8 cellular contexts compared by ENCODE assay signal in the genomic region with DNA sequence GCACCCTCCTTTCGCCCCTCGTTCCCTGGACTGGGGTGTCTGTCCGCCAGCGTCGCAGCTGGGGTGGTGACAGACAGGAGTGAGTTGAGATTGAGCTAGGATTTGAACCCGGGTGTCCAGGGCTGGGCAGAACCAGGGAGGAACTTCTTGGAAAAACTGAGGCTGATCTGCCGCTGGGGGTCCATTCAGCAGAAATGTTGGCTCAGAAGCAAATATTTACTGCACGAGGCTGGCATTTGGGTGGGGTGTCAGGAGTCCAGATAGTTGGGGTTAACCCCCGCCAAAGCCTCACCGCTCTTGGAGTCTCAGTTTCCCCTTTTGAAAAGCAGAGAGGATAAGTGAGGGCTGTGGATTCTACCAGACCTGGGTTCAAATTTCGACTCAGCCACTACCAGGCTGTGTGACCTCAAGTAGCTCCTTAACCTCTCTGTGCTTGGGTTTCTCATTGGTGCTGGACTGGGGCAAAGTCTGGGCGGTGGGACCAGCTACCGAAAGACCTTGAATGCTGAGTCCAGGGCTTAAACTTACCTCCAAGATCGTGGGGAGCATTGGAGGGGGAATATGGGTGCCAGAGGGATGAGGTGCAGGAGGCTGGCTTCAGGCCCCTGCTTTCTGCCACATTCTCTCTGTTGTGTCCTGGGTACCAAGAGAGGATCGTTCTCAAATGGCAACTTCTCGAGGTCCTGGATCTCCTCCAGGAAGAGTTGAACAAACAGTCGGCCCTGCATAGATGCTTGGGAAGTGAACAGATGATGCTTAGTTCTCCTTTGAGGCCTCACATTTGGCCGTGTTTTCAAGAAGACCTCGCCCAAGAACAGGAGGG. TPM values are rescaled to one million over a fixed set of nuclear protein-coding genes. Genes with fewer than 3 reads are reported as not detected.
DNase-seq lines count a peak whose midpoint lies in the region; ATAC-seq and TF ChIP-seq lines count a peak whose summit lies in the region.

No MANE protein-coding gene starts in this region.

- peak overlapping the region; percentile 72 for H3K4me3 ChIP-seq in BLaER1
- H3K4me3 ChIP-seq in MG63: peak overlapping the region; percentile 73
- peak overlapping the region; percentile 38 to 80 (median 66) for H3K4me3 ChIP-seq in dorsolateral prefrontal cortex

- H3K9ac ChIP-seq in BLaER1: peak overlapping the region; percentile 83

- H3K27me3 Mint-ChIP-seq in natural killer cell treated with Interleukin-12 subunit alpha and Interleukin-12 subunit beta and Interleukin-15 and Interleukin-18, amount 100 ng/mL, for 72 hours: no peaks in the 10 kb centered on the region

- H4K20me1 ChIP-seq in BLaER1: peaks cover 74% of the 10 kb centered on the region

- H3K27ac ChIP-seq in BLaER1: peak overlapping the region; percentile 64; the same call in 1 of the 2 replicates
- peak overlapping the region in 56 of 59 donors; percentile 28 to 90 (median 77) for H3K27ac ChIP-seq in dorsolateral prefrontal cortex

- TF ChIP-seq CTCF in dorsolateral prefrontal cortex (IDR thresholded peaks at IDR 0.05 in 54 of 56, conservative IDR thresholded peaks at IDR 0.05 in 2 of 56; ENCODE audit: low read depth in 1 of 56, partially characterized antibody in 56 of 56): no peak

- H3K36me3 Mint-ChIP-seq in natural killer cell treated with Interleukin-12 subunit alpha and Interleukin-12 subunit beta and Interleukin-15 and Interleukin-18, amount 100 ng/mL, for 72 hours: no peaks in the 10 kb centered on the region

- peaks cover 31 to 43% of the 10 kb centered on the region in 2 donors for H3K4me1 Mint-ChIP-seq in natural killer cell treated with Interleukin-12 subunit alpha and Interleukin-12 subunit beta and Interleukin-15 and Interleukin-18, amount 100 ng/mL, for 72 hours (ENCODE audit: low read depth in 2 of 2)

- no peaks in the 10 kb centered on the region for H3K9me3 Mint-ChIP-seq in natural killer cell treated with Interleukin-12 subunit alpha and Interleukin-12 subunit beta and Interleukin-15 and Interleukin-18, amount 100 ng/mL, for 72 hours

- no peaks in the 10 kb centered on the region for H3K27me3 ChIP-seq in BLaER1
- no peaks in the 10 kb centered on the region for H3K27me3 ChIP-seq in MG63
- no peaks in the 10 kb centered on the region for H3K27me3 ChIP-seq in dorsolateral prefrontal cortex

- intact Hi-C loops in dorsolateral prefrontal cortex (cut with DNase I): loop anchor here (2.0 to 10.0 kb wide), 3 partner anchors 34 to 136 kb away; a partner anchor contains a TSS

- H3K4me2 ChIP-seq in BLaER1: peak overlapping the region; percentile 99

- ATAC-seq in natural killer cell treated with Interleukin-12 subunit alpha and Interleukin-12 subunit beta and Interleukin-15 and Interleukin-18, amount 100 ng/mL, for 72 hours: no peak
- no peak for ATAC-seq in HG02840 (IDR thresholded peaks at IDR 0.05; ENCODE audit: low FRiP score, unreplicated experiment)

- DNase-seq in MG63 (no peak), dorsolateral prefrontal cortex (peak in 2 of 10 donors; percentile 42 to 49), HuH-7 (ENCODE audit: low spot score) (no peak), D341Med (ENCODE audit: low spot score) (no peak), NCI-H226 (no peak)
- DNase-seq in natural killer cell treated with Interleukin-12 subunit alpha and Interleukin-12 subunit beta and Interleukin-15 and Interleukin-18, amount 100 ng/mL, for 72 hours (ENCODE audit: low spot score): no peak

- H3K4me3 Mint-ChIP-seq in natural killer cell treated with Interleukin-12 subunit alpha and Interleukin-12 subunit beta and Interleukin-15 and Interleukin-18, amount 100 ng/mL, for 72 hours: peak overlapping the region; percentile 87

- peak overlapping the region; percentile 77 to 81 for H3K27ac Mint-ChIP-seq in natural killer cell treated with Interleukin-12 subunit alpha and Interleukin-12 subunit beta and Interleukin-15 and Interleukin-18, amount 100 ng/mL, for 72 hours

- peaks cover 43% of the 10 kb centered on the region for H3K4me1 ChIP-seq in BLaER1

- no peaks in the 10 kb centered on the region for H3K9me3 ChIP-seq in BLaER1
- no peaks in the 10 kb centered on the region for H3K9me3 ChIP-seq in MG63

- peaks cover 61% of the 10 kb centered on the region for H3K36me3 ChIP-seq in BLaER1
- peaks cover 2% of the 10 kb centered on the region; the same call in 1 of the 2 replicates for H3K36me3 ChIP-seq in MG63

RNA-seq across cellular contexts. Expression of a gene that starts 21.1 kb away (rescaled TPM):
- 0.20 and 0.95 TPM in 2 replicates for total RNA-seq in MG63 (2014; rRNA removed; shearing (Covaris generic); ENCODE audit: low replicate concordance)
- 100 to 1,000 TPM; 138 to 282 (median 205) TPM for total RNA-seq in dorsolateral prefrontal cortex
- 10 to 100 TPM; 30.3 to 31.4 TPM for total RNA-seq in natural killer cell treated with Interleukin-12 subunit alpha and Interleukin-12 subunit beta and Interleukin-15 and Interleukin-18, amount 100 ng/mL, for 72 hours

RNA-seq across cellular contexts. Expression of a gene that starts 31.9 kb away (rescaled TPM):
- total RNA-seq in MG63 (2014; rRNA removed; shearing (Covaris generic); ENCODE audit: low replicate concordance): not detected in 2 replicates
- 1 to 10 TPM in 102 of 120 experiments, under 1 TPM in 18; 0.32 to 5.4 (median 1.5) TPM for total RNA-seq in dorsolateral prefrontal cortex
- 100 to 1,000 TPM; 109 to 124 TPM for total RNA-seq in natural killer cell treated with Interleukin-12 subunit alpha and Interleukin-12 subunit beta and Interleukin-15 and Interleukin-18, amount 100 ng/mL, for 72 hours

RNA-seq across cellular contexts. Expression of a gene that starts 34.3 kb away (rescaled TPM):
- total RNA-seq in MG63 (2014; rRNA removed; shearing (Covaris generic); ENCODE audit: low replicate concordance): 4.2 and 13.2 TPM in 2 replicates
- 10 to 100 TPM; 32.9 to 92.3 (median 63.4) TPM for total RNA-seq in dorsolateral prefrontal cortex
- total RNA-seq in natural killer cell treated with Interleukin-12 subunit alpha and Interleukin-12 subunit beta and Interleukin-15 and Interleukin-18, amount 100 ng/mL, for 72 hours: 10 to 100 TPM; 12.6 to 20.1 TPM

RNA-seq across cellular contexts. Expression of a gene that starts 55.0 kb away (rescaled TPM):
- total RNA-seq in MG63 (2014; rRNA removed; shearing (Covaris generic); ENCODE audit: low replicate concordance): 1.0 TPM in 1 of 2 replicates, not detected in the other
- total RNA-seq in dorsolateral prefrontal cortex: 10 to 100 TPM in 35 of 120 experiments, 1 to 10 TPM in 68, under 1 TPM in 9, not detected in 8; 0.30 to 75.4 (median 7.3) TPM
- 100 to 1,000 TPM in 1 of 2 donors, 10 to 100 TPM in 1; 76.2 to 139 TPM for total RNA-seq in natural killer cell treated with Interleukin-12 subunit alpha and Interleukin-12 subunit beta and Interleukin-15 and Interleukin-18, amount 100 ng/mL, for 72 hours

Comparison
In these comparisons a context has a peak if more than half of its experiments do, and no peak if none do; other contexts are left out.
1. RNA of a gene that starts 21.1 kb away (total RNA-seq): 138 to 282 TPM in dorsolateral prefrontal cortex and 30.3 to 31.4 TPM in natural killer cell treated with Interleukin-12 subunit alpha and Interleukin-12 subunit beta and Interleukin-15 and Interleukin-18, amount 100 ng/mL, for 72 hours; 0.20 to 0.95 TPM in MG63; every median in the first group is over 10 times any median in the second.
2. RNA of a gene that starts 31.9 kb away (total RNA-seq): 109 to 124 TPM in natural killer cell treated with Interleukin-12 subunit alpha and Interleukin-12 subunit beta and Interleukin-15 and Interleukin-18, amount 100 ng/mL, for 72 hours; 0.32 to 5.4 TPM in dorsolateral prefrontal cortex and not detected in MG63; every median in the first group is over 10 times any median in the second.
3. Peak in every context shown above with its lines, with median percentiles within 50 percentile points of each other: H3K4me3 ChIP-seq.